Comparison of ENCODE assay signal across 20 cellular contexts in the genomic region with DNA sequence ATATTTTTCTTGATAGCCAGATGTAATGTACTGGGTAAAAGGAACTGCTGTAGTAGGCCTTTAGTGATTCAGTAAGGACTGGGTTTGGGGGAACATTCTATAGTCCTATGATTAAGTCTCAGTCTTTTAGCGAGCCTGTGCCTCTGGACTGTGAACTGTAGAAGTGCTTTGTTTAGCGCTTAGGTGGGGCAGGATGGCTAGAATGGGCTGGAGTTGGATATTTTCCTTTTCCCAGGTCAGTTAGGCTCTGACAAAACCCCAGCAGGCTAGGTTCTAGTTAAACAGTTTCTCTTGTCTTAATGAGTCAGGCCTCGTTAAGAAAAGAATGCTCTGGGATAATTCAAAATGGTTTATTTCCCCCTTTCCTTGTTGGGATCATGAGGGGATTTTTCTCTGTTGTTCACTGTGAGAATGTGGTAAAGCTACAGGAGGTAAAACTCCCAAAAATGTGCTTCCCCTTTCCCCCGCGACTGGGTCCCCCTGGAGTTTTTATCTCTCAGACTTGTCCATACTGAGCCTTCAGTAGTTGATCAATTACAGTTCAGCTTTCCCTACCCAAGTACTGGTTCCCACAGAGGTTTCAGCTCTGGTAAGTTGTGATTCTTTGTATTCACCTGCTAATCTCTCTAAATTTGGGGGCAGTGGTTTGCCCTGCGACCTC. TPM values are rescaled to one million over a fixed set of nuclear protein-coding genes. Genes with fewer than 3 reads are reported as not detected.
DNase-seq lines count a peak whose midpoint lies in the region; ATAC-seq, FAIRE-seq and TF ChIP-seq lines count a peak whose summit lies in the region.
"Had no signal": no experiment of that assay in that cellular context is flagged by ENCODE, and none has a peak within 500 bp of the region (broad histone marks: within the 10 kb centered on the region; RNA-seq: fewer than 3 reads in every experiment).

No MANE protein-coding gene starts in this region.

- peaks cover 37% of the 10 kb centered on the region for H3K4me1 Mint-ChIP-seq in GM23338
- H3K4me1 Mint-ChIP-seq: activated CD4-positive, alpha-beta T cell treated with anti-CD3 and anti-CD28 coated beads, Interleukin-2, amount 10 ng/mL, durations not matched to agents 7 days and 5 days had no signal

- intact Hi-C loops in posterior cingulate gyrus (cut with DNase I): no loop called here

- peaks cover 7% of the 10 kb centered on the region for H3K36me3 Mint-ChIP-seq in GM23338 (ENCODE audit: low read depth)

- CTCF ChIA-PET in H1 (lab: Charles Lee; ENCODE audit: partially characterized antibody): interaction anchor here (0.6 to 1.8 kb wide), 6 partner anchors 11 to 280 kb away, joined by 3 to 6 read pairs (median 4); no protein-coding TSS in a partner anchor

- H2BK15ac ChIP-seq in H1 (ENCODE audit: low read length): peak overlapping the region; percentile 14; the same call in 1 of the 2 replicates

- H3K79me2 ChIP-seq in GM23338 (replicated peaks; ENCODE audit: insufficient read depth): peaks cover 97% of the 10 kb centered on the region
- H3K79me2 ChIP-seq in H1 (ENCODE audit: control insufficient read depth in 1 of 2, insufficient read depth in 2 of 2, low read length in 2 of 2): peaks cover 0 to 96% of the 10 kb centered on the region in 2 experiments; a peak in 2 of 4 replicates

- H2BK5ac ChIP-seq in H1 (ENCODE audit: low read depth, low read length): peak overlapping the region; percentile 15; the same call in 1 of the 2 replicates

- H4K8ac ChIP-seq in H1 (ENCODE audit: extremely low read depth, insufficient read depth, low read length): no peak overlapping the region

- H2AK5ac ChIP-seq in H1 (ENCODE audit: low read depth, low read length): no peak overlapping the region

- POLR2A ChIA-PET in H1 (lab: Charles Lee; ENCODE audit: partially characterized antibody): no interaction called here

- ATAC-seq in GM23338 (peak; percentile 80), HG03457 (IDR thresholded peaks at IDR 0.05; ENCODE audit: unreplicated experiment) (peak; percentile 36)

- H3K23me2 ChIP-seq in H1 (ENCODE audit: low read depth, low read length): no peaks in the 10 kb centered on the region

- H3K36me3 ChIP-seq in GM23338 (ENCODE audit: insufficient read depth) (no peaks in the 10 kb centered on the region), H1 (ENCODE audit: control insufficient read depth in 2 of 4, insufficient read depth in 4 of 4, low read length in 3 of 4) (no peaks in the 10 kb centered on the region)
- H3K36me3 ChIP-seq: BE2C had no signal

- no peak for TF ChIP-seq POLR2A in H1 (IDR thresholded peaks at IDR 0.05; ENCODE audit: control extremely low read depth in 1 of 2, low read depth in 2 of 2, low read length in 2 of 2)

- no peaks in the 10 kb centered on the region for H3K9me2 ChIP-seq in GM23338 (ENCODE audit: insufficient read depth)

- no peak overlapping the region for H3K14ac ChIP-seq in H1 (ENCODE audit: insufficient read length)

- no peak overlapping the region for H4K5ac ChIP-seq in H1 (ENCODE audit: insufficient read length, low read depth, low read length)

- peak overlapping the region; percentile 56; the same call in 1 of the 2 replicates for H3K4me2 ChIP-seq in GM23338
- H3K4me2 ChIP-seq in H1 (ENCODE audit: insufficient read depth in 1 of 2, low read depth in 2 of 2, low read length in 2 of 2): peak overlapping the region; percentile 9 to 32; a peak in 1 of 4 replicates

- peak overlapping the region; percentile 96 for H3K27ac Mint-ChIP-seq in GM23338
- H3K27ac Mint-ChIP-seq: activated CD4-positive, alpha-beta T cell treated with anti-CD3 and anti-CD28 coated beads, Interleukin-2, amount 10 ng/mL, durations not matched to agents 7 days and 5 days; memory B cell had no signal

- H2BK20ac ChIP-seq in H1 (ENCODE audit: low read length): 0 out of 2 replicates have a peak overlapping the region, but pooled peaks have one; percentile 19

- no peak for TF ChIP-seq EP300 in H1 (IDR thresholded peaks at IDR 0.05; ENCODE audit: borderline replicate concordance in 1 of 2, low read depth in 2 of 2, low read length in 2 of 2)

- no peak overlapping the region; the same call in 1 of the 2 replicates for H2BK12ac ChIP-seq in H1 (ENCODE audit: low read depth, low read length)

- peak; percentile 19 for FAIRE-seq in H1 (lab: Jason Lieb, UNC)
- FAIRE-seq: keratinocyte had no signal

- H3K4me1 ChIP-seq in GM23338 (ENCODE audit: insufficient read depth): peaks cover 44% of the 10 kb centered on the region
- peaks cover 0 to 11% (median 4%) of the 10 kb centered on the region in 4 experiments; a peak in 5 of 7 replicates for H3K4me1 ChIP-seq in H1 (replicated peaks in 1 of 4; ENCODE audit: control insufficient read depth in 3 of 4, insufficient read depth in 4 of 4, low read length in 3 of 4)
- H3K4me1 ChIP-seq: BE2C had no signal

- peaks cover 9% of the 10 kb centered on the region for H3K9me3 Mint-ChIP-seq in GM23338

- TF ChIP-seq CTCF in GM23338 (conservative IDR thresholded peaks at IDR 0.05; ENCODE audit: low read depth in 2 of 2) (no peak), H1 (IDR thresholded peaks at IDR 0.05; ENCODE audit: control extremely low read depth in 1 of 3, insufficient read depth in 1 of 3, low read depth in 1 of 3, low read length in 3 of 3) (no peak), GM10266 (IDR thresholded peaks at IDR 0.05; ENCODE audit: control insufficient read depth, insufficient read depth, low read depth, missing control alignments) (no peak)

- H3F3A ChIP-seq in GM23338 (replicated peaks; ENCODE audit: low read depth): no peaks in the 10 kb centered on the region

- H3K9ac ChIP-seq in H1 (replicated peaks in 1 of 4; ENCODE audit: extremely low read depth in 1 of 4, low read depth in 3 of 4, low read length in 3 of 4): no peak overlapping the region

- H3K27ac ChIP-seq in GM23338 (ENCODE audit: low read depth): peak overlapping the region; percentile 75
- H3K27ac ChIP-seq in H1 (ENCODE audit: low read depth, low read length): 0 out of 2 replicates have a peak overlapping the region, but pooled peaks have one; percentile 0
- no peak overlapping the region for H3K27ac ChIP-seq in substantia nigra (ENCODE audit: low read depth, low read length, poor library complexity, severe bottlenecking)
- H3K27ac ChIP-seq: RWPE1 had no signal

- no peak overlapping the region for H3K56ac ChIP-seq in H1 (replicated peaks; ENCODE audit: insufficient read length, low read depth, low read length)

- no peaks in the 10 kb centered on the region for H3K9me3 ChIP-seq in H1 (ENCODE audit: insufficient read depth in 2 of 2, low read depth in 1 of 2, low read length in 1 of 2)
- H3K9me3 ChIP-seq: BE2C had no signal

- DNase-seq in GM23338 (ENCODE audit: low spot score): peak; percentile 42
- DNase-seq in H1 (ENCODE audit: low read depth in 1 of 2, low spot score in 2 of 2): no peak
- peak; percentile 85 for DNase-seq in renal cortical epithelial cell (ENCODE audit: low read depth)
- no peak for DNase-seq in amygdala (lab: John Stamatoyannopoulos, UW)
- DNase-seq in posterior cingulate gyrus: no peak
- no peak for DNase-seq in GM10266 (ENCODE audit: extremely low spot score)
- DNase-seq in substantia nigra (lab: John Stamatoyannopoulos, UW): no peak
- DNase-seq: activated CD4-positive, alpha-beta T cell treated with anti-CD3 and anti-CD28 coated beads, Interleukin-2, amount 10 ng/mL, durations not matched to agents 7 days and 5 days; activated CD8-positive, alpha-beta memory T cell treated with anti-CD3 and anti-CD28 coated beads, Interleukin-2, amount 50 U/mL, for 4 hours; activated gamma-delta T cell treated with Interleukin-2 at 50 U/mL for 16 hours; BE2C; Calu3; cerebellar nuclear complex; NCI-H187 treated with DMSO at 0.1 percent for 48 hours; NCI-H446; NK-92 treated with Interleukin-12 subunit alpha and Interleukin-12 subunit beta, amount 100 ng/mL, for 24 hours had no signal

- H3K4me3 ChIP-seq in GM23338 (no peak overlapping the region), H1 (ENCODE audit: extremely low read depth in 1 of 4, insufficient read depth in 2 of 4, low read depth in 3 of 4, low read length in 4 of 4) (peak overlapping the region in 1 of 4 experiments; percentile 19; a peak in 1 of 8 replicates)

- peak overlapping the region; percentile 4; the same call in 1 of the 3 replicates for H3K4me3 Mint-ChIP-seq in GM23338
- H3K4me3 Mint-ChIP-seq: activated CD4-positive, alpha-beta T cell treated with anti-CD3 and anti-CD28 coated beads, Interleukin-2, amount 10 ng/mL, durations not matched to agents 7 days and 5 days; memory B cell had no signal

- no peaks in the 10 kb centered on the region for H3K27me3 ChIP-seq in GM23338 (ENCODE audit: insufficient read depth)
- no peaks in the 10 kb centered on the region for H3K27me3 ChIP-seq in H1 (replicated peaks in 1 of 4; ENCODE audit: control insufficient read depth in 3 of 4, extremely low read depth in 1 of 4, insufficient read depth in 3 of 4, low read length in 3 of 4)
- H3K27me3 ChIP-seq: BE2C had no signal

- no peak overlapping the region for H4K91ac ChIP-seq in H1 (replicated peaks; ENCODE audit: insufficient read length, low read length)

- no peaks in the 10 kb centered on the region for H4K20me1 ChIP-seq in GM23338 (replicated peaks; ENCODE audit: insufficient read depth)
- peaks cover 0 to 2% of the 10 kb centered on the region in 2 experiments for H4K20me1 ChIP-seq in H1 (replicated peaks in 1 of 2; ENCODE audit: control insufficient read depth in 1 of 2, insufficient read depth in 2 of 2, low read length in 2 of 2)

- no peak overlapping the region for H3K4ac ChIP-seq in H1 (replicated peaks; ENCODE audit: insufficient read length, low read depth, low read length)

- TF ChIP-seq RAD21 in H1 (IDR thresholded peaks at IDR 0.05 in 1 of 2, conservative IDR thresholded peaks at IDR 0.05 in 1 of 2; ENCODE audit: low read depth in 2 of 2, low read length in 2 of 2): no peak

- H2AFZ ChIP-seq in GM23338 (no peak overlapping the region), H1 (ENCODE audit: low read length) (no peak overlapping the region)

- H2BK120ac ChIP-seq in H1 (replicated peaks; ENCODE audit: low read depth, low read length): no peak overlapping the region

- H3K79me1 ChIP-seq in H1 (ENCODE audit: low read depth, low read length): 0 out of 2 replicates have a peak, but pooled peaks cover 3% of the 10 kb centered on the region

- 41% methylated on average over 6 of the region's 6 CpGs; no CpG with 5 or more reads in 1 of the 2 experiments for WGBS in H1 (ENCODE audit: extremely low coverage in 1 of 2, insufficient coverage in 1 of 2, insufficient read length in 1 of 2, insufficient replicate concordance in 2 of 2, low coverage in 1 of 2, low lambda C conversion rate in 2 of 2, missing lambda C conversion rate in 1 of 2), 2 experiments

- no peak overlapping the region for H3K18ac ChIP-seq in H1 (ENCODE audit: extremely low read depth, low read length)

- no peak overlapping the region for H3K23ac ChIP-seq in H1 (ENCODE audit: insufficient read length)

- H3K27me3 Mint-ChIP-seq in GM23338 (ENCODE audit: insufficient read depth, low read depth, poor library complexity): no peaks in the 10 kb centered on the region
- H3K27me3 Mint-ChIP-seq: activated CD4-positive, alpha-beta T cell treated with anti-CD3 and anti-CD28 coated beads, Interleukin-2, amount 10 ng/mL, durations not matched to agents 7 days and 5 days; memory B cell had no signal

RNA-seq across cellular contexts. Expression of gene EHBP1, which starts 31.5 kb away (rescaled TPM):
- total RNA-seq in GM23338 (2014; rRNA removed; shearing (Covaris generic)): 47.0 and 47.9 TPM in 2 replicates
- polyA plus RNA-seq in GM23338 (2016; fragmentation: Nextera tagmentation; extraction: Ambion mirVana) (19.1 and 27.2 TPM in 2 replicates), H1 (2011; rRNA removed) (8.1 and 12.0 TPM in 2 replicates)
- total RNA-seq in H1 (2021; fragmentation: NEBNext Ultra II Directional; extraction: Animal tissue kit (Norgen Biotek cat#: 25700)): 59.6 and 64.1 TPM in 2 replicates
- 21.4 TPM for polyA plus RNA-seq in H1 (2011; cell fraction: cytosol; rRNA removed)
- 13.8 TPM for polyA plus RNA-seq in H1 (2011; cell fraction: nucleus; rRNA removed)
- polyA plus RNA-seq in H1 (2012, experiment 1 of 2): 30.3 to 55.8 TPM (median 42.8 TPM) in 4 replicates
- polyA plus RNA-seq in H1 (2012, experiment 2 of 2): 1.7 TPM
- polyA plus RNA-seq in H1 (2013, experiment 1 of 2): 29.8 TPM
- polyA plus RNA-seq in H1 (2013, experiment 2 of 2): 32.9 TPM
- polyA minus RNA-seq in H1 (2011; rRNA and poly(A)+ RNA removed): 56.5 and 72.8 TPM in 2 replicates
- 34.4 TPM for polyA minus RNA-seq in H1 (2011; cell fraction: cytosol; rRNA and poly(A)+ RNA removed)
- 123 TPM for polyA minus RNA-seq in H1 (2011; cell fraction: nucleus; rRNA and poly(A)+ RNA removed)
- 29.0 and 97.9 TPM in 2 replicates for total RNA-seq in renal cortical epithelial cell

Comparison
In these comparisons a context has a peak if more than half of its experiments do, and no peak if none do; other contexts are left out.
1. DNase-seq: peak in GM23338 (single experiment) and renal cortical epithelial cell (single experiment); none in H1 (0 of 2), amygdala (0 of 56), posterior cingulate gyrus (0 of 10), GM10266 (single experiment) and substantia nigra (0 of 49).